ENCODE assay signal across 8 cellular contexts in the genomic region with DNA sequence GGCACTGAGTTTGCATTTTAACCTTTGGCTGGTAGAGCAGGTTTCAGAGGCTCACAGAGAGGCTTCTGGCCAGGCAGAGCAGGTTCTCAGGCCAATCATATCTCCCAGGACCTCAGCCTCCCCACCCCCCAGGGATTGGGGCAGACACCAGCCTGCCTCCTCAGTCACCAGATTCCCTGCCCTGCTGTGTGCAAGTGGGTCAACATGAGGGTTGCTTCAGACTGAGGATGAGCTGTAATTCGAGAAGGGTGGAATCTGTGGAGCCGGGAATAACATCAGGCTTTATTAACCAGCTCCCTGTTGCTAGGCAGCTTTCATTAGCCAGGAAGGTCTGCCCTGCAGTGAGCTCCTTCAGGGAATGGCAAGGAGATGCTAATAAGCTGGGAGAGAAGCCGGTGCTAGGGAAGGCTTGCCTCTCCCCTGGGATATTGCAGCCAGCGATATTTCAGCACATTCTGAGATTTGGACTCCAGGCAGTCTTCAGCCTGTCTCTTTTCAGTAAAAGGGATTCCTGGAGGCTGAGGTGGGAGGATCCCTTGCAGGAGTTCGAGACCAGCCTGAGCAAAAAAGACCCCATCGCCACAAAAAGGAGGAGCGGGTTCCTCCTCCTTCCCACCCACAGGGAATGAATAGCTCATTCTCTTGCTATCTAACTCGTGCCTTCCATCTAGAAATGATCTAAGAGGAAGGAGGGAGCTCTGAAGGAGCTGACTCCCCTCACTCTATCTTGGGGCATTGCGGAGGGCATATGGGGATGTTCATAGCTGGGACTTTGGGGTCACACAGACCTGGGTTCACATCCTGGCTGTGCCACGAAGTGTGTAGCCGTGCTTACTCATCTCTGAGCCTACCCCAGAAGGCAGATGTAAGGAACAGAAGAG. TPM values are rescaled to one million over a fixed set of nuclear protein-coding genes. Genes with fewer than 3 reads are reported as not detected.
DNase-seq lines count a peak whose midpoint lies in the region; ATAC-seq and TF ChIP-seq lines count a peak whose summit lies in the region.

No MANE protein-coding gene starts in this region.

- CTCF ChIA-PET in activated CD8-positive, alpha-beta memory T cell treated with anti-CD3 and anti-CD28 coated beads, Interleukin-2, amount 10 ng/mL, durations not matched to agents 7 days and 5 days (lab: Charles Lee), result interaction anchor here (0.8 to 2.2 kb wide), 3 partner anchors 8 to 68 kb away, joined by 3 to 6 read pairs (median 4); no protein-coding TSS in a partner anchor

- H3K27me3 Mint-ChIP-seq in activated CD4-positive, alpha-beta T cell treated with anti-CD3 and anti-CD28 coated beads, Interleukin-2, amount 10 ng/mL, durations not matched to agents 24 days and 14 days, result no peaks in the 10 kb centered on the region
- no peaks in the 10 kb centered on the region for H3K27me3 Mint-ChIP-seq in activated CD8-positive, alpha-beta memory T cell treated with anti-CD3 and anti-CD28 coated beads, Interleukin-2, amount 10 ng/mL, durations not matched to agents 7 days and 5 days
- H3K27me3 Mint-ChIP-seq in T-helper 17 cell, result no peaks in the 10 kb centered on the region

- ATAC-seq in activated CD8-positive, alpha-beta memory T cell treated with anti-CD3 and anti-CD28 coated beads, Interleukin-2, amount 10 ng/mL, durations not matched to agents 7 days and 5 days, result no peak
- ATAC-seq in T-helper 17 cell, result no peak

- H3K4me3 Mint-ChIP-seq in activated CD4-positive, alpha-beta T cell treated with anti-CD3 and anti-CD28 coated beads, Interleukin-2, amount 10 ng/mL, durations not matched to agents 24 days and 14 days, result no peak overlapping the region
- no peak overlapping the region for H3K4me3 Mint-ChIP-seq in activated CD8-positive, alpha-beta memory T cell treated with anti-CD3 and anti-CD28 coated beads, Interleukin-2, amount 10 ng/mL, durations not matched to agents 7 days and 5 days
- no peak overlapping the region for H3K4me3 Mint-ChIP-seq in T-helper 17 cell

- no peak overlapping the region for H3K27ac Mint-ChIP-seq in activated CD4-positive, alpha-beta T cell treated with anti-CD3 and anti-CD28 coated beads, Interleukin-2, amount 10 ng/mL, durations not matched to agents 24 days and 14 days
- H3K27ac Mint-ChIP-seq in activated CD8-positive, alpha-beta memory T cell treated with anti-CD3 and anti-CD28 coated beads, Interleukin-2, amount 10 ng/mL, durations not matched to agents 7 days and 5 days, result no peak overlapping the region
- no peak overlapping the region for H3K27ac Mint-ChIP-seq in T-helper 17 cell

- peaks cover 10% of the 10 kb centered on the region; the same call in 1 of the 2 replicates for H3K36me3 ChIP-seq in HUES64 (ENCODE audit: insufficient read depth, low read length)

- H3K4me3 ChIP-seq in HUES64 (ENCODE audit: low read length) (peak overlapping the region; percentile 35), skeletal muscle cell (ENCODE audit: low read depth, low read length) (no peak overlapping the region)

- peaks cover 18% of the 10 kb centered on the region; the same call in 1 of the 2 replicates for H3K4me1 ChIP-seq in HUES64 (ENCODE audit: insufficient read depth, low read length)

- H3K27ac ChIP-seq in HUES64 (ENCODE audit: low read depth, low read length), result peak overlapping the region; percentile 82
- peak overlapping the region; percentile 88 for H3K27ac ChIP-seq in VCaP

- H3K9me3 ChIP-seq in HUES64 (ENCODE audit: insufficient read depth, low read depth, low read length), result no peaks in the 10 kb centered on the region
- H3K9me3 ChIP-seq in T-helper 17 cell (ENCODE audit: control insufficient read depth, low read length, poor library complexity, severe bottlenecking), result no peaks in the 10 kb centered on the region

- H3K9me3 Mint-ChIP-seq in activated CD4-positive, alpha-beta T cell treated with anti-CD3 and anti-CD28 coated beads, Interleukin-2, amount 10 ng/mL, durations not matched to agents 24 days and 14 days, result no peaks in the 10 kb centered on the region
- H3K9me3 Mint-ChIP-seq in activated CD8-positive, alpha-beta memory T cell treated with anti-CD3 and anti-CD28 coated beads, Interleukin-2, amount 10 ng/mL, durations not matched to agents 7 days and 5 days (ENCODE audit: low read depth), result no peaks in the 10 kb centered on the region

- H3K9ac ChIP-seq in HUES64 (ENCODE audit: low read depth, low read length), result peak overlapping the region; percentile 48; the same call in 1 of the 2 replicates

- DNase-seq in AG08395 (ENCODE audit: low spot score) (peak; percentile 84), hypothalamus (lab: John Stamatoyannopoulos, UW) (peak in 30 of 51 donors; percentile 14 to 73 (median 48)), skeletal muscle cell (ENCODE audit: low read depth) (peak; percentile 66), T-helper 17 cell (no peak)
- DNase-seq in activated CD4-positive, alpha-beta T cell treated with anti-CD3 and anti-CD28 coated beads, Interleukin-2, amount 10 ng/mL, durations not matched to agents 24 days and 14 days, result no peak
- no peak for DNase-seq in activated CD8-positive, alpha-beta memory T cell treated with anti-CD3 and anti-CD28 coated beads, Interleukin-2, amount 10 ng/mL, durations not matched to agents 7 days and 5 days

- no peak for TF ChIP-seq CTCF in VCaP (conservative IDR thresholded peaks at IDR 0.05)

- intact Hi-C loops in activated CD4-positive, alpha-beta T cell treated with anti-CD3 and anti-CD28 coated beads, Interleukin-2, amount 10 ng/mL, durations not matched to agents 24 days and 14 days (cut with micrococcal nuclease), result no loop called here

- peaks cover 4% of the 10 kb centered on the region for H3K4me1 Mint-ChIP-seq in activated CD4-positive, alpha-beta T cell treated with anti-CD3 and anti-CD28 coated beads, Interleukin-2, amount 10 ng/mL, durations not matched to agents 24 days and 14 days
- peaks cover 8% of the 10 kb centered on the region for H3K4me1 Mint-ChIP-seq in activated CD8-positive, alpha-beta memory T cell treated with anti-CD3 and anti-CD28 coated beads, Interleukin-2, amount 10 ng/mL, durations not matched to agents 7 days and 5 days
- peaks cover 13% of the 10 kb centered on the region for H3K4me1 Mint-ChIP-seq in T-helper 17 cell

- H3K36me3 Mint-ChIP-seq in activated CD4-positive, alpha-beta T cell treated with anti-CD3 and anti-CD28 coated beads, Interleukin-2, amount 10 ng/mL, durations not matched to agents 24 days and 14 days (ENCODE audit: low read depth), result peaks cover 9% of the 10 kb centered on the region
- peaks cover 5% of the 10 kb centered on the region for H3K36me3 Mint-ChIP-seq in activated CD8-positive, alpha-beta memory T cell treated with anti-CD3 and anti-CD28 coated beads, Interleukin-2, amount 10 ng/mL, durations not matched to agents 7 days and 5 days
- no peaks in the 10 kb centered on the region for H3K36me3 Mint-ChIP-seq in T-helper 17 cell (ENCODE audit: low read depth)

- 33% methylated on average over 9 of the region's 11 CpGs for WGBS in HUES64

- H3K27me3 ChIP-seq in HUES64 (ENCODE audit: insufficient read depth, low read length), result no peaks in the 10 kb centered on the region

RNA-seq across cellular contexts. Expression of a gene that starts 10.7 kb away (rescaled TPM):
- 29.4 TPM for polyA plus RNA-seq in HUES64 (2013, experiment 1 of 2)
- polyA plus RNA-seq in HUES64 (2013, experiment 2 of 2), result 29.9 TPM
- 44.4 and 49.7 TPM in 2 replicates for total RNA-seq in activated CD4-positive, alpha-beta T cell treated with anti-CD3 and anti-CD28 coated beads, Interleukin-2, amount 10 ng/mL, durations not matched to agents 24 days and 14 days
- total RNA-seq in activated CD8-positive, alpha-beta memory T cell treated with anti-CD3 and anti-CD28 coated beads, Interleukin-2, amount 10 ng/mL, durations not matched to agents 7 days and 5 days, result 10 to 100 TPM; 46.4 to 57.0 TPM
- 100 to 1,000 TPM; 119 to 128 TPM for total RNA-seq in T-helper 17 cell

RNA-seq across cellular contexts. Expression of a gene that starts 11.8 kb away (rescaled TPM):
- polyA plus RNA-seq in HUES64 (2013, experiment 1 of 2), result 76.3 TPM
- polyA plus RNA-seq in HUES64 (2013, experiment 2 of 2), result 44.2 TPM
- 97.9 and 99.3 TPM in 2 replicates for total RNA-seq in activated CD4-positive, alpha-beta T cell treated with anti-CD3 and anti-CD28 coated beads, Interleukin-2, amount 10 ng/mL, durations not matched to agents 24 days and 14 days
- 10 to 100 TPM; 33.2 to 45.7 TPM for total RNA-seq in activated CD8-positive, alpha-beta memory T cell treated with anti-CD3 and anti-CD28 coated beads, Interleukin-2, amount 10 ng/mL, durations not matched to agents 7 days and 5 days
- 10 to 100 TPM; 24.9 to 35.4 TPM for total RNA-seq in T-helper 17 cell

RNA-seq across cellular contexts. Expression of a gene that starts 44.3 kb away (rescaled TPM):
- 7.3 TPM for polyA plus RNA-seq in HUES64 (2013, experiment 1 of 2)
- polyA plus RNA-seq in HUES64 (2013, experiment 2 of 2), result 15.1 TPM
- total RNA-seq in activated CD4-positive, alpha-beta T cell treated with anti-CD3 and anti-CD28 coated beads, Interleukin-2, amount 10 ng/mL, durations not matched to agents 24 days and 14 days, result 13.8 and 15.6 TPM in 2 replicates
- total RNA-seq in activated CD8-positive, alpha-beta memory T cell treated with anti-CD3 and anti-CD28 coated beads, Interleukin-2, amount 10 ng/mL, durations not matched to agents 7 days and 5 days, result 10 to 100 TPM; 18.6 to 18.8 TPM
- total RNA-seq in T-helper 17 cell, result 1 to 10 TPM; 3.4 to 3.9 TPM

RNA-seq across cellular contexts. Expression of a gene that starts 44.5 kb away (rescaled TPM):
- polyA plus RNA-seq in HUES64 (2013, experiment 1 of 2), result 19.7 TPM
- polyA plus RNA-seq in HUES64 (2013, experiment 2 of 2), result 20.0 TPM
- 31.6 and 36.2 TPM in 2 replicates for total RNA-seq in activated CD4-positive, alpha-beta T cell treated with anti-CD3 and anti-CD28 coated beads, Interleukin-2, amount 10 ng/mL, durations not matched to agents 24 days and 14 days
- 10 to 100 TPM; 46.7 to 60.9 TPM for total RNA-seq in activated CD8-positive, alpha-beta memory T cell treated with anti-CD3 and anti-CD28 coated beads, Interleukin-2, amount 10 ng/mL, durations not matched to agents 7 days and 5 days
- 10 to 100 TPM; 48.3 to 51.6 TPM for total RNA-seq in T-helper 17 cell

RNA-seq across cellular contexts. Expression of a gene that starts 52.8 kb away (rescaled TPM):
- 10.0 TPM for polyA plus RNA-seq in HUES64 (2013, experiment 1 of 2)
- 10.2 TPM for polyA plus RNA-seq in HUES64 (2013, experiment 2 of 2)
- 29.1 and 32.8 TPM in 2 replicates for total RNA-seq in activated CD4-positive, alpha-beta T cell treated with anti-CD3 and anti-CD28 coated beads, Interleukin-2, amount 10 ng/mL, durations not matched to agents 24 days and 14 days
- total RNA-seq in activated CD8-positive, alpha-beta memory T cell treated with anti-CD3 and anti-CD28 coated beads, Interleukin-2, amount 10 ng/mL, durations not matched to agents 7 days and 5 days, result 10 to 100 TPM; 26.0 to 31.9 TPM
- total RNA-seq in T-helper 17 cell, result 100 to 1,000 TPM in 1 of 2 donors, 10 to 100 TPM in 1; 92.9 to 110 TPM

Comparison
In these comparisons a context has a peak if more than half of its experiments do, and no peak if none do; other contexts are left out.
1. DNase-seq: peak in AG08395 (single experiment), hypothalamus (30 of 51) and skeletal muscle cell (single experiment); none in activated CD4-positive, alpha-beta T cell treated with anti-CD3 and anti-CD28 coated beads, Interleukin-2, amount 10 ng/mL, durations not matched to agents 24 days and 14 days (single experiment), activated CD8-positive, alpha-beta memory T cell treated with anti-CD3 and anti-CD28 coated beads, Interleukin-2, amount 10 ng/mL, durations not matched to agents 7 days and 5 days (single experiment) and T-helper 17 cell (0 of 3).